In genomic region chr6:144150673-144151009, GRCh38 we compare ENCODE assay signal across 8 cellular contexts. TPM values are rescaled to one million over a fixed set of nuclear protein-coding genes. Genes with fewer than 3 reads are reported as not detected.
DNase-seq lines count a peak whose midpoint lies in the region; ATAC-seq and TF ChIP-seq lines count a peak whose summit lies in the region.

No MANE protein-coding gene starts in this region.

- H3K4me3 ChIP-seq in CD8-positive, alpha-beta T cell (ENCODE audit: low read depth, low read length), result peak overlapping the region; percentile 71
- H3K4me3 ChIP-seq in SU-DHL-6 (ENCODE audit: insufficient read depth, low read length, poor library complexity, severe bottlenecking) (peak overlapping the region; percentile 76), brain microvascular endothelial cell (ENCODE audit: low read depth, low read length) (peak overlapping the region; percentile 72), liver (ENCODE audit: low read depth in 1 of 3, low read length in 3 of 3) (peak overlapping the region; percentile 57 to 80 (median 66))

- peak overlapping the region; percentile 66 for H3K27ac ChIP-seq in CD8-positive, alpha-beta T cell (ENCODE audit: low read depth, low read length)
- H3K27ac ChIP-seq in SU-DHL-6 (ENCODE audit: low read depth, low read length) (no peak overlapping the region), brain microvascular endothelial cell (no peak overlapping the region), liver (ENCODE audit: low read depth in 1 of 2, low read length in 2 of 2) (peak overlapping the region; percentile 78 to 83)

- CTCF ChIA-PET in CD8-positive, alpha-beta T cell (lab: Charles Lee), result interaction anchor here (1.1 to 2.0 kb wide), 2 partner anchors 8 to 67 kb away, joined by 3 to 8 read pairs; no protein-coding TSS in a partner anchor

- in situ Hi-C loops in brain microvascular endothelial cell (cut with HindIII; ENCODE audit: low pct_ligation_motif_present, low sequenced_read_pairs), result no loop called here

- peaks cover 5% of the 10 kb centered on the region for H3K4me1 ChIP-seq in CD8-positive, alpha-beta T cell (ENCODE audit: insufficient read depth, low read length)
- peaks cover 0 to 11% (median 3%) of the 10 kb centered on the region in 4 donors for H3K4me1 ChIP-seq in liver (ENCODE audit: control insufficient read depth in 4 of 4, insufficient read depth in 4 of 4, low read length in 3 of 4)

- no peaks in the 10 kb centered on the region for H3K27me3 ChIP-seq in CD8-positive, alpha-beta T cell (ENCODE audit: insufficient read depth, low read length)
- H3K27me3 ChIP-seq in SU-DHL-6 (ENCODE audit: low read length) (no peaks in the 10 kb centered on the region), brain microvascular endothelial cell (replicated peaks) (no peaks in the 10 kb centered on the region), liver (ENCODE audit: control insufficient read depth in 4 of 4, insufficient read depth in 4 of 4, low read length in 3 of 4) (no peaks in the 10 kb centered on the region)

- ATAC-seq in CD8-positive, alpha-beta T cell, result peak; percentile 57
- ATAC-seq in HG02642 (IDR thresholded peaks at IDR 0.05; ENCODE audit: poor library complexity, unreplicated experiment) (peak; percentile 15), HG03095 (IDR thresholded peaks at IDR 0.05; ENCODE audit: unreplicated experiment) (no peak)

- no peaks in the 10 kb centered on the region for H3K79me2 ChIP-seq in SU-DHL-6 (ENCODE audit: insufficient read depth, low read length)

- H3K36me3 Mint-ChIP-seq in CD8-positive, alpha-beta T cell, result peaks cover 7% of the 10 kb centered on the region

- H3K4me1 Mint-ChIP-seq in CD8-positive, alpha-beta T cell (ENCODE audit: low read depth), result peaks cover 23% of the 10 kb centered on the region

- POLR2A ChIA-PET in CD8-positive, alpha-beta T cell (lab: Charles Lee), result interaction anchor here (0.6 to 1.6 kb wide), 5 partner anchors 14 to 1260 kb away, joined by 3 to 5 read pairs (median 3); partner anchors contain the start of gene SF3B5

- H3K27me3 Mint-ChIP-seq in CD8-positive, alpha-beta T cell (ENCODE audit: low read depth), result no peaks in the 10 kb centered on the region

- no peaks in the 10 kb centered on the region for H3F3A ChIP-seq in SU-DHL-6 (ENCODE audit: insufficient read depth)

- no peaks in the 10 kb centered on the region for H3K9me3 Mint-ChIP-seq in CD8-positive, alpha-beta T cell

- peak overlapping the region; percentile 84 for H3K4me2 ChIP-seq in SU-DHL-6 (ENCODE audit: low read depth, low read length, poor library complexity, severe bottlenecking)

- 2% methylated on average over 18 of the region's 18 CpGs for WGBS in liver

- DNase-seq in CD8-positive, alpha-beta T cell, result peak in 6 of 7 experiments; percentile 25 to 59 (median 46)
- peak; percentile 28 for DNase-seq in brain microvascular endothelial cell
- peak; percentile 12 for DNase-seq in stimulated activated CD8-positive, alpha-beta memory T cell treated with anti-CD3 and anti-CD28 coated beads, Interleukin-7, amount 100 ng/mL, for 24 hours (ENCODE audit: low read depth)
- no peak for DNase-seq in D341Med (ENCODE audit: low spot score)

- intact Hi-C loops in CD8-positive, alpha-beta T cell (cut with DNase I, micrococcal nuclease), result loop anchor here (1.0 to 10.0 kb wide), 11 partner anchors 53 to 698 kb away; partner anchors contain the start of genes SF3B5 (in 2 of the 2), ADAT2 (in 1 of the 2) and PEX3 (in 1 of the 2)

- H3K9me2 ChIP-seq in SU-DHL-6 (replicated peaks; ENCODE audit: insufficient read depth, low read length), result no peaks in the 10 kb centered on the region

- no peaks in the 10 kb centered on the region for H4K20me1 ChIP-seq in SU-DHL-6 (ENCODE audit: low read depth, low read length)

- H3K9me3 ChIP-seq in CD8-positive, alpha-beta T cell (ENCODE audit: low read length), result no peaks in the 10 kb centered on the region
- H3K9me3 ChIP-seq in SU-DHL-6 (ENCODE audit: insufficient read depth, low read length) (no peaks in the 10 kb centered on the region), liver (ENCODE audit: control insufficient read depth in 4 of 4, low read length in 3 of 4) (no peaks in the 10 kb centered on the region)

- H3K4me3 Mint-ChIP-seq in CD8-positive, alpha-beta T cell, result peak overlapping the region; percentile 94

- no peaks in the 10 kb centered on the region for H3K36me3 ChIP-seq in CD8-positive, alpha-beta T cell (ENCODE audit: insufficient read depth, low read length)
- H3K36me3 ChIP-seq in SU-DHL-6 (ENCODE audit: low read length) (no peaks in the 10 kb centered on the region), brain microvascular endothelial cell (replicated peaks) (no peaks in the 10 kb centered on the region), liver (ENCODE audit: control insufficient read depth in 4 of 4, insufficient read depth in 3 of 4, low read depth in 1 of 4, low read length in 3 of 4) (no peaks in the 10 kb centered on the region)

- TF ChIP-seq RAD21 in liver (IDR thresholded peaks at IDR 0.05), result no peak

- H3K9ac ChIP-seq in SU-DHL-6 (ENCODE audit: low read length) (peak overlapping the region; percentile 60), liver (ENCODE audit: low read depth in 1 of 2, low read length in 2 of 2) (peak overlapping the region; percentile 68 to 80)

- peak overlapping the region; percentile 96 for H2AFZ ChIP-seq in SU-DHL-6 (ENCODE audit: low read depth, low read length, severe bottlenecking)

- peak overlapping the region; percentile 95 for H3K27ac Mint-ChIP-seq in CD8-positive, alpha-beta T cell

- peak; percentile 59 for TF ChIP-seq CTCF in CD8-positive, alpha-beta T cell (IDR thresholded peaks at IDR 0.05)
- TF ChIP-seq CTCF in SU-DHL-6 (IDR thresholded peaks at IDR 0.05; ENCODE audit: insufficient read depth, low read length, poor library complexity, severe bottlenecking), result peak; percentile 36
- peak; percentile 54 for TF ChIP-seq CTCF in brain microvascular endothelial cell (IDR thresholded peaks at IDR 0.05; ENCODE audit: low read depth, low read length, missing control alignments)
- peak; percentile 16 for TF ChIP-seq CTCF in liver (IDR thresholded peaks at IDR 0.05; ENCODE audit: low read depth, low read length, missing input control)

TF ChIP-seq in liver, 16 proteins besides CTCF, POLR2A, EP300 and RAD21:
- TF ChIP-seq GABPA (IDR thresholded peaks at IDR 0.05 in 1 of 2, conservative IDR thresholded peaks at IDR 0.05 in 1 of 2), result no peak

RNA-seq across cellular contexts. Expression of gene STX11, which starts 0.3 kb away (rescaled TPM):
- 10 to 100 TPM; 17.7 to 18.9 TPM for total RNA-seq in CD8-positive, alpha-beta T cell
- total RNA-seq in liver, result 1 to 10 TPM; 4.5 to 4.9 TPM
- polyA plus RNA-seq in liver, result 1 to 10 TPM; 1.3 to 2.2 TPM

RNA-seq across cellular contexts. Expression of gene SF3B5, which starts 55.3 kb away (rescaled TPM):
- total RNA-seq in CD8-positive, alpha-beta T cell, result 100 to 1,000 TPM; 167 to 171 TPM
- total RNA-seq in liver, result 10 to 100 TPM; 51.8 to 63.1 TPM
- 100 to 1,000 TPM; 131 to 178 TPM for polyA plus RNA-seq in liver

Comparison
In these comparisons a context has a peak if more than half of its experiments do, and no peak if none do; other contexts are left out.
1. H3K27ac ChIP-seq: peak in CD8-positive, alpha-beta T cell (single experiment) and liver (2 of 2); none in SU-DHL-6 (single experiment) and brain microvascular endothelial cell (single experiment).
2. Peak in every context shown above with its lines, with median percentiles within 50 percentile points of each other: H3K4me3 ChIP-seq and CTCF ChIP-seq.